Comparison of ENCODE assay signal across 8 cellular contexts in the genomic region with DNA sequence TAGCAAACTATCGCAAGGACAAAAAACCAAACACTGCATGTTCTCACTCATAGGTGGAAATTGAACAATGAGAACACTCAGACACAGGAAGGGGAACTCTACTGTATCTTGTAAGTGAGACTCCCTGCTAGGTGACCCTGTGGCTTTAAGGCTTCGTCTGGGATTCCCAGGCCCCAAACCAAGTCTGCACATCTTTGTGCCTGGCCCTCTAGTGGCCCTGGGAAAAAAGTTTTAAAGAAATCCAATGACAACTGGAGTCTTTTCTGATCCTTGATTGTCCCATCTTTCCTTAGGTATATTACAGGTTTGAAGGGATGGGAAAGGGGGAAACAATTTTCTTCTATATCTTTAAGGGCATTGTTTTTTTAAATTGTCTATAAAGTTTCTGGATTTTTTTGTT. TPM values are rescaled to one million over a fixed set of nuclear protein-coding genes. Genes with fewer than 3 reads are reported as not detected.
DNase-seq lines count a peak whose midpoint lies in the region; ATAC-seq and TF ChIP-seq lines count a peak whose summit lies in the region.

No MANE protein-coding gene starts in this region.

- H3K4me1 ChIP-seq in left ventricle myocardium inferior: no peaks in the 10 kb centered on the region

- peaks cover 14% of the 10 kb centered on the region for H3K27me3 ChIP-seq in left ventricle myocardium inferior (ENCODE audit: low read depth)

- H3K27ac ChIP-seq in left ventricle myocardium inferior (replicated peaks): no peak overlapping the region

- intact Hi-C loops in left ventricle myocardium inferior (cut with micrococcal nuclease): no loop called here

- no peaks in the 10 kb centered on the region for H3K9me3 ChIP-seq in left ventricle myocardium inferior (replicated peaks)

- ATAC-seq in HG03045 (IDR thresholded peaks at IDR 0.05; ENCODE audit: unreplicated experiment): no peak
- no peak for ATAC-seq in GM18519 (IDR thresholded peaks at IDR 0.05; ENCODE audit: low FRiP score, unreplicated experiment)

- TF ChIP-seq CTCF in GM12872 (IDR thresholded peaks at IDR 0.05; ENCODE audit: insufficient read depth, low read depth, low read length) (peak; percentile 59), left ventricle myocardium inferior (IDR thresholded peaks at IDR 0.05; ENCODE audit: borderline replicate concordance) (peak; percentile 60)

- H3K4me3 ChIP-seq in left ventricle myocardium inferior: no peak overlapping the region

- DNase-seq in A172 (ENCODE audit: low spot score) (peak; percentile 44), RKO (ENCODE audit: low spot score) (peak; percentile 59), left ventricle myocardium inferior (no peak), NCI-H2107 treated with DMSO at 0.1 percent for 48 hours (lab: John Stamatoyannopoulos, UW; ENCODE audit: unreplicated experiment) (no peak), inferior parietal cortex (ENCODE audit: extremely low spot score) (no peak)

- no peaks in the 10 kb centered on the region for H3K36me3 ChIP-seq in left ventricle myocardium inferior

RNA-seq across cellular contexts. Expression of a gene that starts 10.6 kb away (rescaled TPM):
- total RNA-seq in A172 (2014; rRNA removed; shearing (Covaris generic)): not detected in 2 replicates
- total RNA-seq in left ventricle myocardium inferior: not detected

RNA-seq across cellular contexts. Expression of a gene that starts 32.1 kb away (rescaled TPM):
- total RNA-seq in A172 (2014; rRNA removed; shearing (Covaris generic)): not detected in 2 replicates
- not detected for total RNA-seq in left ventricle myocardium inferior

RNA-seq across cellular contexts. Expression of a gene that starts 59.7 kb away (rescaled TPM):
- total RNA-seq in A172 (2014; rRNA removed; shearing (Covaris generic)): not detected in 2 replicates
- not detected for total RNA-seq in left ventricle myocardium inferior

Comparison
In these comparisons a context has a peak if more than half of its experiments do, and no peak if none do; other contexts are left out.
1. DNase-seq: peak in A172 (single experiment) and RKO (single experiment); none in left ventricle myocardium inferior (single experiment), NCI-H2107 treated with DMSO at 0.1 percent for 48 hours (single experiment) and inferior parietal cortex (single experiment).